In the genomic region with DNA sequence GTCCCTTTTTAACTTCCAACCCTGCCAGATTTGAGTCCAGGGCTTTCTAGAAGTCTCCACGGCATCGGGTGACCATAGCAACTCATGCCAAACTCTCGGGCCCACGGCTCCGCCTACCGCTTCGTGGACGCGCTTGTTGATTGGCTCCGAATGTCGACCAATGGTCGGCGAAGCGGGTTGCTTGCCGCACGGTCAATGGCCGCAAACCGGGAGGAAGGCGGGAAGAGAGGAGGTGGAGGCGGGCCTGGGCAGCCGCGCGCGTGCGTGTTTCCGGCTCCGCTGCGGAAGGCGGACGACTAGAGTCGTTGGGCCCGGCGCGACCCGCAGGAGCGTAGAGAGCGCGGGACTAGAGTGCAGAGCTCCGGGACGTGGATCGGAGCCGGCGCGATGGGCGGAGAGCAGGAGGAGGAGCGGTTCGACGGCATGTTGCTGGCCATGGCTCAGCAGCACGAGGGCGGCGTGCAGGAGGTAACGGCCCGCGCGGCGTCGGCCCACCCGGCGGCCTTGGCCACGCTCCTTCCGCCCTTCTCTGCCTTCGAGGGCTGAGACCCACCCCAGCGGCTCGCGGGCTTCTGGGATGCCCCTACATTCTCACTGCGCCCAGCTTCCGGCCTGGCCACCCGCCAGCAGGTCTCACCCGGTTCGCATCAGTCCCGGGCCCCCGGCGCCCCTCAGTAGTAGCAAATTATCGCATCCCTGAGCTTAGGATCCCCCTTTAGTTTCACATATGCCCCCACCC, we compare ENCODE assay signal across 1 cellular context.
A peak's percentile ranks its signal among the peaks of the same experiment; 100 is the strongest.
TF ChIP-seq lines count a peak whose summit lies in the region.

A gene (plus strand): TSS at position 282 of the 739 bp plus-strand sequence. CDS start 106 bp downstream, at position 388.

TF ChIP-seq in K562, 482 proteins besides CTCF, POLR2A, EP300 and RAD21 (continued from another document and continues in another):
- TF ChIP-seq, protein P1, sequence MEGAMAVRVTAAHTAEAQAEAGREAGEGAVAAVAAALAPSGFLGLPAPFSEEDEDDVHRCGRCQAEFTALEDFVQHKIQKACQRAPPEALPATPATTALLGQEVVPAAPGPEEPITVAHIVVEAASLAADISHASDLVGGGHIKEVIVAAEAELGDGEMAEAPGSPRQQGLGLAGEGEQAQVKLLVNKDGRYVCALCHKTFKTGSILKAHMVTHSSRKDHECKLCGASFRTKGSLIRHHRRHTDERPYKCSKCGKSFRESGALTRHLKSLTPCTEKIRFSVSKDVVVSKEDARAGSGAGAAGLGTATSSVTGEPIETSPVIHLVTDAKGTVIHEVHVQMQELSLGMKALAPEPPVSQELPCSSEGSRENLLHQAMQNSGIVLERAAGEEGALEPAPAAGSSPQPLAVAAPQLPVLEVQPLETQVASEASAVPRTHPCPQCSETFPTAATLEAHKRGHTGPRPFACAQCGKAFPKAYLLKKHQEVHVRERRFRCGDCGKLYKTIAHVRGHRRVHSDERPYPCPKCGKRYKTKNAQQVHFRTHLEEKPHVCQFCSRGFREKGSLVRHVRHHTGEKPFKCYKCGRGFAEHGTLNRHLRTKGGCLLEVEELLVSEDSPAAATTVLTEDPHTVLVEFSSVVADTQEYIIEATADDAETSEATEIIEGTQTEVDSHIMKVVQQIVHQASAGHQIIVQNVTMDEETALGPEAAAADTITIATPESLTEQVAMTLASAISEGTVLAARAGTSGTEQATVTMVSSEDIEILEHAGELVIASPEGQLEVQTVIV (CRISPR knock-in tag; IDR thresholded peaks at IDR 0.05; ENCODE audit: borderline replicate concordance): no peak
- TF ChIP-seq ZNF263 (CRISPR knock-in tag; IDR thresholded peaks at IDR 0.05; ENCODE audit: borderline replicate concordance): peak; percentile 67
- TF ChIP-seq TRIM24 (IDR thresholded peaks at IDR 0.05): no peak; a peak in 1 of 4 replicates
- TF ChIP-seq BHLHE40 (IDR thresholded peaks at IDR 0.05; ENCODE audit: low read length): no peak
- TF ChIP-seq ARID2 (IDR thresholded peaks at IDR 0.05): no peak
- TF ChIP-seq BDP1 (IDR thresholded peaks at IDR 0.05; ENCODE audit: insufficient read depth, insufficient read length): no peak
- no peak for TF ChIP-seq SIX5 (IDR thresholded peaks at IDR 0.05; ENCODE audit: borderline replicate concordance in 1 of 2, insufficient read depth in 1 of 2, low read depth in 1 of 2, low read length in 2 of 2)
- no peak for TF ChIP-seq RHOXF2B (CRISPR knock-in tag; conservative IDR thresholded peaks at IDR 0.05)
- peak; percentile 95 to 96 for TF ChIP-seq NRF1 (conservative IDR thresholded peaks at IDR 0.05 in 1 of 2, IDR thresholded peaks at IDR 0.05 in 1 of 2)
- no peak for TF ChIP-seq ZNF134 (CRISPR knock-in tag; conservative IDR thresholded peaks at IDR 0.05)
- TF ChIP-seq ELF4 (CRISPR knock-in tag; IDR thresholded peaks at IDR 0.05): 0 out of 2 replicates have a peak, but pooled peaks have one; percentile 10
- no peak for TF ChIP-seq SRSF7 (optimal IDR thresholded peaks at IDR 0.05; ENCODE audit: low read depth, low read length)
- no peak for TF ChIP-seq RFX5 (IDR thresholded peaks at IDR 0.05; ENCODE audit: low read depth, low read length)
- TF ChIP-seq TCFL5 (CRISPR knock-in tag; conservative IDR thresholded peaks at IDR 0.05): no peak
- TF ChIP-seq, protein P2, sequence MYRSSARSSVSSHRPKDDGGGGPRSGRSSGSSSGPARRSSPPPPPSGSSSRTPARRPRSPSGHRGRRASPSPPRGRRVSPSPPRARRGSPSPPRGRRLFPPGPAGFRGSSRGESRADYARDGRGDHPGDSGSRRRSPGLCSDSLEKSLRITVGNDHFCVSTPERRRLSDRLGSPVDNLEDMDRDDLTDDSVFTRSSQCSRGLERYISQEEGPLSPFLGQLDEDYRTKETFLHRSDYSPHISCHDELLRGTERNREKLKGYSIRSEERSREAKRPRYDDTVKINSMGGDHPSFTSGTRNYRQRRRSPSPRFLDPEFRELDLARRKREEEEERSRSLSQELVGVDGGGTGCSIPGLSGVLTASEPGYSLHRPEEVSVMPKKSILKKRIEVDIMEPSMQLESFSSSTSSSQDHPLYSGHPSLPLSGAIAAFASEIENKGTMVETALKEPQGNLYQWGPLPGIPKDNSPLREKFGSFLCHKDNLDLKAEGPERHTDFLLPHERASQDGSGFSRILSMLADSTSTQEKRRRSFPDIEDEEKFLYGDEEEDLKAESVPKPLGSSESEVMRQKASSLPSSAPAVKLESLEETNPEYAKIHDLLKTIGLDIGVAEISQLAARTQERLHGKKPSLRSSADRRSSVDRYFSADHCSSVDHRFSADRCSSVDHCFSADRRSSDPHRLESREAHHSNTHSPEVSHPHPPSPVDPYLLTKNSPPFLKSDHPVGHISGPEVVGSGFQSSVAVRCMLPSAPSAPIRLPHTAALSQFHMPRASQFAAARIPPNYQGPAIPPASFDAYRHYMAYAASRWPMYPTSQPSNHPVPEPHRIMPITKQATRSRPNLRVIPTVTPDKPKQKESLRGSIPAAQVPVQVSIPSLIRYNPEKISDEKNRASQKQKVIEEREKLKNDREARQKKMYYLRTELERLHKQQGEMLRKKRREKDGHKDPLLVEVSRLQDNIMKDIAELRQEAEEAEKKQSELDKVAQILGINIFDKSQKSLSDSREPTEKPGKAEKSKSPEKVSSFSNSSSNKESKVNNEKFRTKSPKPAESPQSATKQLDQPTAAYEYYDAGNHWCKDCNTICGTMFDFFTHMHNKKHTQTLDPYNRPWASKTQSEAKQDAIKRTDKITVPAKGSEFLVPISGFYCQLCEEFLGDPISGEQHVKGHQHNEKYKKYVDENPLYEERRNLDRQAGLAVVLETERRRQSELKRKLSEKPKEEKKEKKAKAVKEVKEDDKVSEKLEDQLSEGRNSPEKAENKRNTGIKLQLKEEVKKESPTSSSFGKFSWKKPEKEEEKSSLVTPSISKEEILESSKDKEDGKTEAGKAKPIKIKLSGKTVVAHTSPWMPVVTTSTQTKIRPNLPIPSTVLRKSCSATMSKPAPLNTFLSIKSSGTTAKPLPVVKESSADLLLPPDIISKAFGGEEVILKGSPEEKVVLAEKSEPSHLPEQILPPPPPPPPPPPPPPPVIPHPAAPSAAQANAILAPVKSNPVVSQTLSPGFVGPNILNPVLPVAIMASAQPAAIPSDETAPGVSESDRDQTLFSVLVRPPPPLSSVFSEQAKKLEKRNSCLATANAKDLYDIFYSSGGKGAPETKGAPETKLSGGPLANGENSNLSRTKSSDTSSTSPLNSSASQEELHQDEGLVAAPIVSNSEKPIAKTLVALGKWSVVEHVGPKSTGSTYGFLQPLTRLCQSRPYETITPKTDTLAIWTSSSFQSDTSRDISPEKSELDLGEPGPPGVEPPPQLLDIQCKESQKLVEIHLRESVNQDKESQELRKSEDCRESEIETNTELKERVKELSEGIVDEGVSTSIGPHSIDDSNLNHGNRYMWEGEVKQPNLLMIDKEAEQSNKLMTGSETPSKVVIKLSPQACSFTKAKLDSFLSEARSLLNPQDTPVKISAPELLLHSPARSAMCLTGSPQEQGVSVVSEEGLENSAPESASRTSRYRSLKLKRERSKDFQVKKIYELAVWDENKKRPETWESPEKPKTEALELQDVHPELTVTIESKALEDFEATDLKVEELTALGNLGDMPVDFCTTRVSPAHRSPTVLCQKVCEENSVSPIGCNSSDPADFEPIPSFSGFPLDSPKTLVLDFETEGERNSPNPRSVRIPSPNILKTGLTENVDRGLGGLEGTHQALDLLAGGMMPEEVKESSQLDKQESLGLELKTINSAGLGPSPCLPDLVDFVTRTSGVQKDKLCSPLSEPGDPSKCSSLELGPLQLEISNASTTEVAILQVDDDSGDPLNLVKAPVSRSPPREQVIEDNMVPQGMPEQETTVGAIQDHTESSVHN (IDR thresholded peaks at IDR 0.05; ENCODE audit: borderline replicate concordance in 1 of 2, low read depth in 1 of 2): no peak
- TF ChIP-seq ZFPM2 (CRISPR knock-in tag; IDR thresholded peaks at IDR 0.05): 0 out of 2 replicates have a peak, but pooled peaks have one; percentile 41
- TF ChIP-seq NR2F6 (CRISPR knock-in tag; IDR thresholded peaks at IDR 0.05): no peak
- TF ChIP-seq, protein P3, sequence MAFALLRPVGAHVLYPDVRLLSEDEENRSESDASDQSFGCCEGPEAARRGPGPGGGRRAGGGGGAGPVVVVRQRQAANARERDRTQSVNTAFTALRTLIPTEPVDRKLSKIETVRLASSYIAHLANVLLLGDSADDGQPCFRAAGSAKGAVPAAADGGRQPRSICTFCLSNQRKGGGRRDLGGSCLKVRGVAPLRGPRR (CRISPR knock-in tag; IDR thresholded peaks at IDR 0.05): no peak
- TF ChIP-seq, protein P4, sequence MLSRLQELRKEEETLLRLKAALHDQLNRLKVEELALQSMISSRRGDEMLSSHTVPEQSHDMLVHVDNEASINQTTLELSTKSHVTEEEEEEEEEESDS (CRISPR knock-in tag; IDR thresholded peaks at IDR 0.05): no peak
- no peak for TF ChIP-seq ZNF347 (CRISPR knock-in tag; IDR thresholded peaks at IDR 0.05; ENCODE audit: low read depth)
- TF ChIP-seq SNIP1 (IDR thresholded peaks at IDR 0.05; ENCODE audit: low read depth): no peak
- peak; percentile 79 for TF ChIP-seq ZNF431 (CRISPR knock-in tag; IDR thresholded peaks at IDR 0.05)
- TF ChIP-seq ZNF146 (CRISPR knock-in tag; IDR thresholded peaks at IDR 0.05; ENCODE audit: unreplicated experiment): peak; percentile 18
- TF ChIP-seq PML (IDR thresholded peaks at IDR 0.05; ENCODE audit: low read length): peak; percentile 81; the same call in 1 of the 2 replicates
- TF ChIP-seq BACH1 (tag; IDR thresholded peaks at IDR 0.05): no peak
- TF ChIP-seq ZFP30 (CRISPR knock-in tag; IDR thresholded peaks at IDR 0.05; ENCODE audit: borderline replicate concordance): no peak
- peak; percentile 96 for TF ChIP-seq GABPA (tag; conservative IDR thresholded peaks at IDR 0.05; ENCODE audit: low read depth)
- no peak for TF ChIP-seq ZNF133 (CRISPR knock-in tag; IDR thresholded peaks at IDR 0.05)
- no peak for TF ChIP-seq KAT2B (IDR thresholded peaks at IDR 0.05; ENCODE audit: low read depth, low read length)
- TF ChIP-seq, protein P5, sequence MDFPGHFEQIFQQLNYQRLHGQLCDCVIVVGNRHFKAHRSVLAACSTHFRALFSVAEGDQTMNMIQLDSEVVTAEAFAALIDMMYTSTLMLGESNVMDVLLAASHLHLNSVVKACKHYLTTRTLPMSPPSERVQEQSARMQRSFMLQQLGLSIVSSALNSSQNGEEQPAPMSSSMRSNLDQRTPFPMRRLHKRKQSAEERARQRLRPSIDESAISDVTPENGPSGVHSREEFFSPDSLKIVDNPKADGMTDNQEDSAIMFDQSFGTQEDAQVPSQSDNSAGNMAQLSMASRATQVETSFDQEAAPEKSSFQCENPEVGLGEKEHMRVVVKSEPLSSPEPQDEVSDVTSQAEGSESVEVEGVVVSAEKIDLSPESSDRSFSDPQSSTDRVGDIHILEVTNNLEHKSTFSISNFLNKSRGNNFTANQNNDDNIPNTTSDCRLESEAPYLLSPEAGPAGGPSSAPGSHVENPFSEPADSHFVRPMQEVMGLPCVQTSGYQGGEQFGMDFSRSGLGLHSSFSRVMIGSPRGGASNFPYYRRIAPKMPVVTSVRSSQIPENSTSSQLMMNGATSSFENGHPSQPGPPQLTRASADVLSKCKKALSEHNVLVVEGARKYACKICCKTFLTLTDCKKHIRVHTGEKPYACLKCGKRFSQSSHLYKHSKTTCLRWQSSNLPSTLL (IDR thresholded peaks at IDR 0.05): no peak
- TF ChIP-seq HLTF (IDR thresholded peaks at IDR 0.05): peak; percentile 72; the same call in 1 of the 2 replicates
- TF ChIP-seq ZEB2 (IDR thresholded peaks at IDR 0.05): no peak
- TF ChIP-seq NCOR1 (IDR thresholded peaks at IDR 0.05): no peak
- peak; percentile 90 for TF ChIP-seq NR1H2 (CRISPR knock-in tag; IDR thresholded peaks at IDR 0.05)
- no peak; the same call in 1 of the 2 replicates for TF ChIP-seq HNRNPL (IDR thresholded peaks at IDR 0.05; ENCODE audit: low read depth, low read length)
- 0 out of 2 replicates have a peak, but pooled peaks have one; percentile 33 for TF ChIP-seq KDM2B (CRISPR knock-in tag; IDR thresholded peaks at IDR 0.05)
- TF ChIP-seq TAF9B (IDR thresholded peaks at IDR 0.05; ENCODE audit: partially characterized antibody): no peak
- 0 out of 2 replicates have a peak, but pooled peaks have one; percentile 10 for TF ChIP-seq FOXP1 (CRISPR knock-in tag; IDR thresholded peaks at IDR 0.05)
- TF ChIP-seq ZNF408 (CRISPR knock-in tag; IDR thresholded peaks at IDR 0.05; ENCODE audit: low read depth): no peak
- TF ChIP-seq SRF (CRISPR knock-in tag; IDR thresholded peaks at IDR 0.05): 0 out of 4 replicates have a peak, but pooled peaks of 1 of the 2 experiments have one; percentile 42
- TF ChIP-seq ZBTB8A (IDR thresholded peaks at IDR 0.05; ENCODE audit: partially characterized antibody): no peak
- TF ChIP-seq ZNF75A (CRISPR knock-in tag; IDR thresholded peaks at IDR 0.05): no peak
- TF ChIP-seq, protein P6, sequence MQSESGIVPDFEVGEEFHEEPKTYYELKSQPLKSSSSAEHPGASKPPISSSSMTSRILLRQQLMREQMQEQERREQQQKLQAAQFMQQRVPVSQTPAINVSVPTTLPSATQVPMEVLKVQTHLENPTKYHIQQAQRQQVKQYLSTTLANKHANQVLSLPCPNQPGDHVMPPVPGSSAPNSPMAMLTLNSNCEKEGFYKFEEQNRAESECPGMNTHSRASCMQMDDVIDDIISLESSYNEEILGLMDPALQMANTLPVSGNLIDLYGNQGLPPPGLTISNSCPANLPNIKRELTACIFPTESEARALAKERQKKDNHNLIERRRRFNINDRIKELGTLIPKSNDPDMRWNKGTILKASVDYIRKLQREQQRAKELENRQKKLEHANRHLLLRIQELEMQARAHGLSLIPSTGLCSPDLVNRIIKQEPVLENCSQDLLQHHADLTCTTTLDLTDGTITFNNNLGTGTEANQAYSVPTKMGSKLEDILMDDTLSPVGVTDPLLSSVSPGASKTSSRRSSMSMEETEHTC (IDR thresholded peaks at IDR 0.05): peak; percentile 77
- TF ChIP-seq, protein P7, sequence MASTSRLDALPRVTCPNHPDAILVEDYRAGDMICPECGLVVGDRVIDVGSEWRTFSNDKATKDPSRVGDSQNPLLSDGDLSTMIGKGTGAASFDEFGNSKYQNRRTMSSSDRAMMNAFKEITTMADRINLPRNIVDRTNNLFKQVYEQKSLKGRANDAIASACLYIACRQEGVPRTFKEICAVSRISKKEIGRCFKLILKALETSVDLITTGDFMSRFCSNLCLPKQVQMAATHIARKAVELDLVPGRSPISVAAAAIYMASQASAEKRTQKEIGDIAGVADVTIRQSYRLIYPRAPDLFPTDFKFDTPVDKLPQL (IDR thresholded peaks at IDR 0.05; ENCODE audit: extremely low read depth, insufficient read length): no peak
- TF ChIP-seq, protein P8, sequence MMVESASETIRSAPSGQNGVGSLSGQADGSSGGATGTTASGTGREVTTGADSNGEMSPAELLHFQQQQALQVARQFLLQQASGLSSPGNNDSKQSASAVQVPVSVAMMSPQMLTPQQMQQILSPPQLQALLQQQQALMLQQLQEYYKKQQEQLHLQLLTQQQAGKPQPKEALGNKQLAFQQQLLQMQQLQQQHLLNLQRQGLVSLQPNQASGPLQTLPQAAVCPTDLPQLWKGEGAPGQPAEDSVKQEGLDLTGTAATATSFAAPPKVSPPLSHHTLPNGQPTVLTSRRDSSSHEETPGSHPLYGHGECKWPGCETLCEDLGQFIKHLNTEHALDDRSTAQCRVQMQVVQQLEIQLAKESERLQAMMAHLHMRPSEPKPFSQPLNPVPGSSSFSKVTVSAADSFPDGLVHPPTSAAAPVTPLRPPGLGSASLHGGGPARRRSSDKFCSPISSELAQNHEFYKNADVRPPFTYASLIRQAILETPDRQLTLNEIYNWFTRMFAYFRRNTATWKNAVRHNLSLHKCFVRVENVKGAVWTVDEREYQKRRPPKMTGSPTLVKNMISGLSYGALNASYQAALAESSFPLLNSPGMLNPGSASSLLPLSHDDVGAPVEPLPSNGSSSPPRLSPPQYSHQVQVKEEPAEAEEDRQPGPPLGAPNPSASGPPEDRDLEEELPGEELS (CRISPR knock-in tag; IDR thresholded peaks at IDR 0.05; ENCODE audit: borderline replicate concordance): peak; percentile 72; the same call in 1 of the 2 replicates
- no peak for TF ChIP-seq RAD51 (IDR thresholded peaks at IDR 0.05; ENCODE audit: borderline replicate concordance, low read depth)
- no peak for TF ChIP-seq BRD9 (IDR thresholded peaks at IDR 0.05; ENCODE audit: low read depth, partially characterized antibody)
- no peak for TF ChIP-seq HDAC3 (IDR thresholded peaks at IDR 0.05; ENCODE audit: borderline replicate concordance, partially characterized antibody)
